Comparison of ENCODE assay signal across 8 cellular contexts in genomic region chr1:155176544-155177071, GRCh38. TPM values are rescaled to one million over a fixed set of nuclear protein-coding genes. Genes with fewer than 3 reads are reported as not detected.
DNase-seq lines count a peak whose midpoint lies in the region; ATAC-seq and TF ChIP-seq lines count a peak whose summit lies in the region.

No MANE protein-coding gene starts in this region.

- no peaks in the 10 kb centered on the region for H3K9me3 ChIP-seq in osteoblast (ENCODE audit: low read depth, low read length)
- H3K9me3 ChIP-seq in transverse colon: no peaks in the 10 kb centered on the region

- no peak overlapping the region for H2AFZ ChIP-seq in osteoblast (ENCODE audit: low read length)

- no peak for TF ChIP-seq EP300 in transverse colon (IDR thresholded peaks at IDR 0.05; ENCODE audit: low read depth)

- no peaks in the 10 kb centered on the region for H4K20me1 ChIP-seq in osteoblast (ENCODE audit: insufficient read depth, low read length)

- in situ Hi-C loops in SK-MEL-5 (cut with HindIII; ENCODE audit: low pct_unique_long_range_greater_than_20kb, low sequenced_read_pairs) (no loop called here), transverse colon (cut with MboI; ENCODE audit: low pct_ligation_motif_present in 1 of 4, low pct_unique_long_range_greater_than_20kb in 1 of 4, low sequenced_read_pairs in 3 of 4) (no loop called here)

- peaks cover 15% of the 10 kb centered on the region for H3K79me2 ChIP-seq in osteoblast (ENCODE audit: insufficient read depth, low read length)

- intact Hi-C loops in transverse colon (cut with DNase I; ENCODE audit: low total_unique reads): no loop called here

- H3K4me3 ChIP-seq in osteoblast (ENCODE audit: insufficient read depth, low read length) (no peak overlapping the region), transverse colon (no peak overlapping the region)

- H3K4me1 ChIP-seq in foreskin keratinocyte: peaks cover 5% of the 10 kb centered on the region
- H3K4me1 ChIP-seq in osteoblast (ENCODE audit: insufficient read depth, low read length): peaks cover 17% of the 10 kb centered on the region
- peaks cover 15 to 31% (median 25%) of the 10 kb centered on the region in 4 donors for H3K4me1 ChIP-seq in transverse colon

- H3K4me2 ChIP-seq in osteoblast (ENCODE audit: insufficient read depth, low read length): no peak overlapping the region

- H3K36me3 ChIP-seq in osteoblast (ENCODE audit: insufficient read depth, low read length): no peaks in the 10 kb centered on the region
- no peaks in the 10 kb centered on the region for H3K36me3 ChIP-seq in transverse colon

- no peaks in the 10 kb centered on the region for H3K27me3 ChIP-seq in foreskin keratinocyte
- no peaks in the 10 kb centered on the region for H3K27me3 ChIP-seq in osteoblast (ENCODE audit: insufficient read depth, low read length)
- peaks cover 6% of the 10 kb centered on the region for H3K27me3 ChIP-seq in transverse colon

- peak; percentile 94 for DNase-seq in GM03348 (ENCODE audit: low spot score)
- DNase-seq in NCI-H1092 (lab: John Stamatoyannopoulos, UW): peak; percentile 69
- peak; percentile 91 for DNase-seq in SK-MEL-5 (ENCODE audit: low read depth, low spot score)
- DNase-seq in activated gamma-delta T cell treated with anti-CD3 and anti-CD28 coated beads, Interleukin-2, amount 50 U/mL, for 16 hours (ENCODE audit: low read depth): peak; percentile 81
- peak in 1 of 2 donors; percentile 44 for DNase-seq in foreskin keratinocyte
- peak; percentile 100 for DNase-seq in osteoblast (ENCODE audit: insufficient read length, low spot score, missing footprints)
- peak; percentile 93 for DNase-seq in transverse colon

- no peak for TF ChIP-seq POLR2A in transverse colon (IDR thresholded peaks at IDR 0.05)

- ATAC-seq in foreskin keratinocyte: peak; percentile 37
- no peak for ATAC-seq in HG02763 (IDR thresholded peaks at IDR 0.05; ENCODE audit: unreplicated experiment)

- 57% methylated on average over 8 of the region's 8 CpGs; no CpG with 5 or more reads in 1 of the 2 donors for WGBS in transverse colon (ENCODE audit: low coverage in 1 of 2), 2 donors

- TF ChIP-seq CTCF in foreskin keratinocyte (conservative IDR thresholded peaks at IDR 0.05) (peak; percentile 90), osteoblast (IDR thresholded peaks at IDR 0.05; ENCODE audit: extremely low read depth, low read depth, low read length) (peak; percentile 97), transverse colon (IDR thresholded peaks at IDR 0.05) (peak; percentile 94 to 96 (median 95))

- H3K27ac ChIP-seq in foreskin keratinocyte (no peak overlapping the region), osteoblast (ENCODE audit: low read depth, low read length) (no peak overlapping the region), transverse colon (no peak overlapping the region)

RNA-seq across cellular contexts. Expression of gene TRIM46, which starts 3.0 kb away (rescaled TPM):
- 0.85 and 1.3 TPM in 2 replicates for total RNA-seq in SK-MEL-5 (2014; rRNA removed; shearing (Covaris generic))
- polyA plus RNA-seq in SK-MEL-5 (2015; cell fraction: cytosol; rRNA removed): 1.4 and 2.1 TPM in 2 replicates
- 5.1 and 6.7 TPM in 2 replicates for polyA plus RNA-seq in SK-MEL-5 (2015; cell fraction: nucleus; rRNA removed)
- 2.7 and 4.4 TPM in 2 replicates for total RNA-seq in foreskin keratinocyte
- polyA plus RNA-seq in foreskin keratinocyte: 3.6 and 3.8 TPM in 2 replicates
- total RNA-seq in osteoblast: 3.2 and 3.3 TPM in 2 replicates
- total RNA-seq in transverse colon: under 1 TPM in 2 of 4 donors, not detected in 2; 0.41 to 0.48 TPM

RNA-seq across cellular contexts. Expression of gene KRTCAP2, which starts 3.5 kb away (rescaled TPM):
- 326 and 369 TPM in 2 replicates for total RNA-seq in SK-MEL-5 (2014; rRNA removed; shearing (Covaris generic))
- 329 and 572 TPM in 2 replicates for polyA plus RNA-seq in SK-MEL-5 (2015; cell fraction: cytosol; rRNA removed)
- polyA plus RNA-seq in SK-MEL-5 (2015; cell fraction: nucleus; rRNA removed): 87.2 and 116 TPM in 2 replicates
- total RNA-seq in foreskin keratinocyte (176 and 184 TPM in 2 replicates), osteoblast (112 and 117 TPM in 2 replicates), transverse colon (100 to 1,000 TPM; 106 to 240 (median 131) TPM)
- 274 and 294 TPM in 2 replicates for polyA plus RNA-seq in foreskin keratinocyte

RNA-seq across cellular contexts. Expression of gene THBS3, which starts 31.1 kb away (rescaled TPM):
- 11.4 and 12.1 TPM in 2 replicates for total RNA-seq in SK-MEL-5 (2014; rRNA removed; shearing (Covaris generic))
- 7.4 and 11.9 TPM in 2 replicates for polyA plus RNA-seq in SK-MEL-5 (2015; cell fraction: cytosol; rRNA removed)
- polyA plus RNA-seq in SK-MEL-5 (2015; cell fraction: nucleus; rRNA removed): 240 and 332 TPM in 2 replicates
- 9.4 and 13.1 TPM in 2 replicates for total RNA-seq in foreskin keratinocyte
- 8.5 and 12.7 TPM in 2 replicates for polyA plus RNA-seq in foreskin keratinocyte
- 61.9 and 66.6 TPM in 2 replicates for total RNA-seq in osteoblast
- 10 to 100 TPM; 19.2 to 37.8 (median 27.0) TPM for total RNA-seq in transverse colon

RNA-seq across cellular contexts. Expression of gene MTX1, which starts 31.9 kb away (rescaled TPM):
- 128 and 140 TPM in 2 replicates for total RNA-seq in SK-MEL-5 (2014; rRNA removed; shearing (Covaris generic))
- 103 and 134 TPM in 2 replicates for polyA plus RNA-seq in SK-MEL-5 (2015; cell fraction: cytosol; rRNA removed)
- polyA plus RNA-seq in SK-MEL-5 (2015; cell fraction: nucleus; rRNA removed): 89.4 and 96.7 TPM in 2 replicates
- 71.7 and 72.2 TPM in 2 replicates for total RNA-seq in foreskin keratinocyte
- 92.6 and 97.3 TPM in 2 replicates for polyA plus RNA-seq in foreskin keratinocyte
- 37.4 and 42.7 TPM in 2 replicates for total RNA-seq in osteoblast
- 10 to 100 TPM; 24.3 to 64.0 (median 46.0) TPM for total RNA-seq in transverse colon

RNA-seq across cellular contexts. Expression of gene DPM3, which starts 36.3 kb away (rescaled TPM):
- 28.5 and 36.9 TPM in 2 replicates for total RNA-seq in SK-MEL-5 (2014; rRNA removed; shearing (Covaris generic))
- polyA plus RNA-seq in SK-MEL-5 (2015; cell fraction: cytosol; rRNA removed): 34.7 and 122 TPM in 2 replicates
- 16.6 and 27.6 TPM in 2 replicates for polyA plus RNA-seq in SK-MEL-5 (2015; cell fraction: nucleus; rRNA removed)
- 37.4 and 45.2 TPM in 2 replicates for total RNA-seq in foreskin keratinocyte
- polyA plus RNA-seq in foreskin keratinocyte: 84.4 and 94.5 TPM in 2 replicates
- total RNA-seq in osteoblast: 15.9 and 34.4 TPM in 2 replicates
- 100 to 1,000 TPM in 1 of 4 donors, 10 to 100 TPM in 2, 1 to 10 TPM in 1; 7.2 to 130 (median 62.6) TPM for total RNA-seq in transverse colon
